In the genomic region with DNA sequence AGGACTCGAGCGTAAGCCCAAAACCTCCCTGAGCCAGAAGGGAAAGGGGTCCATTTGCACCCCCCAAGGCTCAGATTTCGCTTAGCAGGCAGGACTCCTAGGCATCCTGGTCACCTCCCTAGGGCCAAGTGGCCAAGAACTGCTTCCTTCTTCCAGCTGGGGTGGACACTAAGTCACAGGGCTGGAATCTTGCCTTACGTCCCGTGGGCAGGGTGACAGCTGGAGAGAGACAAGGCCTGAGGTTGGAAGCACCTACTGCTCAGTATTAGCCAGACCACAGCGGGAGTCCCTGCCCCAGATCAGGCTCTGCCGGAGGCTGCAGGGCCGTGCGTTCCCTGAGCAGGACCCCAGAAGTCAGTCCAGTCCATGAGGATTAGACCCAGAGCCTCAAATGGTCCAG, we compare ENCODE assay signal across 30 cellular contexts.
"Had no signal": no experiment of that assay in that cellular context is flagged by ENCODE, and none has a peak within 500 bp of the region (broad histone marks: within the 10 kb centered on the region; RNA-seq: fewer than 3 reads in every experiment).

No MANE protein-coding gene starts in this region.

- FAIRE-seq: K562 had no signal

- H3K27me3 Mint-ChIP-seq: activated CD4-positive, alpha-beta memory T cell treated with anti-CD3 and anti-CD28 coated beads, Interleukin-2, amount 10 ng/mL, durations not matched to agents 7 days and 5 days; activated naive CD8-positive, alpha-beta T cell had no signal

- H3K27me3 ChIP-seq: brain microvascular endothelial cell had no signal

- ATAC-seq: activated CD8-positive, alpha-beta memory T cell treated with anti-CD3 and anti-CD28 coated beads, Interleukin-2, amount 10 ng/mL, durations not matched to agents 7 days and 5 days; K562 had no signal

- DNase-seq: activated CD4-positive, alpha-beta memory T cell treated with anti-CD3 and anti-CD28 coated beads, Interleukin-2, amount 10 ng/mL, durations not matched to agents 7 days and 5 days; activated CD4-positive, alpha-beta T cell treated with anti-CD3 and anti-CD28 coated beads for 1 hour; activated CD4-positive, alpha-beta T cell treated with anti-CD3 and anti-CD28 coated beads for 48 hours; activated CD4-positive, CD25-positive, alpha-beta regulatory T cell; activated CD8-positive, alpha-beta memory T cell treated with anti-CD3 and anti-CD28 coated beads for 24 hours; activated CD8-positive, alpha-beta memory T cell treated with anti-CD3 and anti-CD28 coated beads, Interleukin-2, amount 10 ng/mL, durations not matched to agents 7 days and 5 days; activated CD8-positive, alpha-beta memory T cell treated with anti-CD3 and anti-CD28 coated beads, Interleukin-2, amount 50 U/mL, for 48 hours; activated effector memory CD4-positive, alpha-beta T cell treated with Interleukin-2 at 50 U/mL for 16 hours; activated naive CD4-positive, alpha-beta T cell treated with anti-CD3 and anti-CD28 coated beads, Interleukin-2, amount 10 ng/mL, durations not matched to agents 7 days and 5 days; activated T-cell treated with anti-CD3 and anti-CD28 coated beads, Interleukin-2, amount 50 U/mL, for 48 hours; amniotic stem cell; aorta; brain microvascular endothelial cell; central memory CD4-positive, alpha-beta T cell; NCI-H1092 treated with DMSO at 0.1 percent for 48 hours; NCI-H1417 treated with DMSO at 0.1 percent for 48 hours; NCI-H187 treated with DMSO at 0.1 percent for 48 hours; NCI-H2081 treated with DMSO at 0.1 percent for 48 hours; NCI-H226; NCI-H524 treated with DMSO at 0.1 percent for 48 hours; NCI-H748 treated with DMSO at 0.1 percent for 48 hours; NK-92 treated with Interleukin-12 subunit alpha and Interleukin-12 subunit beta, amount 100 ng/mL, for 24 hours; SHP77 treated with DMSO at 0.1 percent for 48 hours; SW 1271; T-helper 1 cell; T-helper 2 cell; T-helper 9 cell had no signal

- H3K4me1 Mint-ChIP-seq: activated CD4-positive, alpha-beta memory T cell treated with anti-CD3 and anti-CD28 coated beads, Interleukin-2, amount 10 ng/mL, durations not matched to agents 7 days and 5 days; activated CD8-positive, alpha-beta memory T cell treated with anti-CD3 and anti-CD28 coated beads, Interleukin-2, amount 10 ng/mL, durations not matched to agents 7 days and 5 days; activated naive CD4-positive, alpha-beta T cell treated with anti-CD3 and anti-CD28 coated beads, Interleukin-2, amount 10 ng/mL, durations not matched to agents 7 days and 5 days had no signal

- H3K27ac ChIP-seq: brain microvascular endothelial cell, VCaP had no signal

- H3K36me3 Mint-ChIP-seq: activated CD8-positive, alpha-beta memory T cell treated with anti-CD3 and anti-CD28 coated beads, Interleukin-2, amount 10 ng/mL, durations not matched to agents 7 days and 5 days had no signal

- H3K4me3 ChIP-seq: K562 had no signal

- H3K4me3 Mint-ChIP-seq: activated CD4-positive, alpha-beta memory T cell treated with anti-CD3 and anti-CD28 coated beads, Interleukin-2, amount 10 ng/mL, durations not matched to agents 7 days and 5 days; activated CD8-positive, alpha-beta memory T cell treated with anti-CD3 and anti-CD28 coated beads, Interleukin-2, amount 10 ng/mL, durations not matched to agents 7 days and 5 days; activated naive CD4-positive, alpha-beta T cell treated with anti-CD3 and anti-CD28 coated beads, Interleukin-2, amount 10 ng/mL, durations not matched to agents 7 days and 5 days; activated naive CD8-positive, alpha-beta T cell had no signal

- H3K27ac Mint-ChIP-seq: activated CD4-positive, alpha-beta memory T cell treated with anti-CD3 and anti-CD28 coated beads, Interleukin-2, amount 10 ng/mL, durations not matched to agents 7 days and 5 days; activated CD8-positive, alpha-beta memory T cell treated with anti-CD3 and anti-CD28 coated beads, Interleukin-2, amount 10 ng/mL, durations not matched to agents 7 days and 5 days; activated naive CD4-positive, alpha-beta T cell treated with anti-CD3 and anti-CD28 coated beads, Interleukin-2, amount 10 ng/mL, durations not matched to agents 7 days and 5 days; activated naive CD8-positive, alpha-beta T cell had no signal
